8 cellular contexts compared by ENCODE assay signal in the genomic region with DNA sequence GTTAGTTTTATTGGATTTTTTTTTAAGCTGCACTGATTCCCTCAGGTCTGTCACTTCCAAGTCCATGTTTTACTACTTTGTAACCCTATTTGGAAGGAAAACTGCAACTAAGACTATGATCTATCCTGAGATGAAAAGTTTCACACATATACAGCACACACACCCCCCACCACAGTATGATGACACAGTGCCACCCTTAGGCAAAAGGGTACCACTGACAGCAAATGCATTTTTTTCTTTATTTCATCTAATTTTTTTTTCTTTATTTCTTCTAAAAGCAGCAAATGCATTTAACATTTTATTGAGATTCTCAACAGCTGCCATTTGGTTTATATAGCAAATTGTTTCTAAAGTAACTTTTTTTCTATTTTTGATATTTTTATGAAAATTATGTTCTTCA. TPM values are rescaled to one million over a fixed set of nuclear protein-coding genes. Genes with fewer than 3 reads are reported as not detected.
A peak's percentile ranks its signal among the peaks of the same experiment; 100 is the strongest.
DNase-seq lines count a peak whose midpoint lies in the region; ATAC-seq lines count a peak whose summit lies in the region.

No MANE protein-coding gene starts in this region.

- DNase-seq in activated T-cell treated with anti-CD3 and anti-CD28 coated beads for 4 hours: peak; percentile 26
- no peak for DNase-seq in activated T-cell treated with anti-CD3 and anti-CD28 coated beads, Interleukin-2, amount 50 U/mL, for 48 hours
- DNase-seq in NCI-H1694 treated with DMSO at 0.1 percent for 48 hours (lab: John Stamatoyannopoulos, UW): peak; percentile 14
- peak; percentile 62 for DNase-seq in activated naive CD4-positive, alpha-beta T cell treated with anti-CD3 and anti-CD28 coated beads for 36 hours
- DNase-seq in kidney tubule cell (ENCODE audit: low spot score): peak; percentile 26
- no peak for DNase-seq in NCI-H2029 treated with DMSO at 0.1 percent for 48 hours (lab: John Stamatoyannopoulos, UW)
- no peak for DNase-seq in NCI-H187 (lab: John Stamatoyannopoulos, UW)

- H3K9me3 Mint-ChIP-seq in activated naive CD4-positive, alpha-beta T cell treated with anti-CD3 and anti-CD28 coated beads for 36 hours: no peaks in the 10 kb centered on the region

- no peaks in the 10 kb centered on the region for H3K4me1 Mint-ChIP-seq in activated naive CD4-positive, alpha-beta T cell treated with anti-CD3 and anti-CD28 coated beads for 36 hours (ENCODE audit: low read depth)

- CTCF ChIA-PET in activated naive CD4-positive, alpha-beta T cell treated with anti-CD3 and anti-CD28 coated beads for 36 hours (lab: Charles Lee): interaction anchor here (0.6 to 1.4 kb wide), 10 partner anchors 12 to 605 kb away, joined by 3 to 4 read pairs (median 3); no protein-coding TSS in a partner anchor

- no peaks in the 10 kb centered on the region for H3K27me3 Mint-ChIP-seq in activated naive CD4-positive, alpha-beta T cell treated with anti-CD3 and anti-CD28 coated beads for 36 hours (ENCODE audit: low read depth)

- ATAC-seq in GM18873 (IDR thresholded peaks at IDR 0.05; ENCODE audit: low FRiP score, unreplicated experiment): no peak

- no peak overlapping the region for H3K27ac Mint-ChIP-seq in activated naive CD4-positive, alpha-beta T cell treated with anti-CD3 and anti-CD28 coated beads for 36 hours

- H3K4me3 Mint-ChIP-seq in activated naive CD4-positive, alpha-beta T cell treated with anti-CD3 and anti-CD28 coated beads for 36 hours: no peak overlapping the region

- H3K36me3 Mint-ChIP-seq in activated naive CD4-positive, alpha-beta T cell treated with anti-CD3 and anti-CD28 coated beads for 36 hours (ENCODE audit: low read depth): no peaks in the 10 kb centered on the region

- intact Hi-C loops in activated naive CD4-positive, alpha-beta T cell treated with anti-CD3 and anti-CD28 coated beads for 36 hours (cut with micrococcal nuclease): loop anchor here (1.0 to 10.0 kb wide), 3 partner anchors 53 to 522 kb away; partner anchors contain the start of gene CIB1

RNA-seq across cellular contexts. Expression of gene NGRN, which starts 21.2 kb away (rescaled TPM):
- 10 to 100 TPM; 30.7 to 31.0 TPM for total RNA-seq in activated naive CD4-positive, alpha-beta T cell treated with anti-CD3 and anti-CD28 coated beads for 36 hours

RNA-seq across cellular contexts. Expression of gene TTLL13, which starts 37.3 kb away (rescaled TPM):
- total RNA-seq in activated naive CD4-positive, alpha-beta T cell treated with anti-CD3 and anti-CD28 coated beads for 36 hours: under 1 TPM; 0.15 to 0.26 TPM

RNA-seq across cellular contexts. Expression of gene GDPGP1, which starts 52.7 kb away (rescaled TPM):
- total RNA-seq in activated naive CD4-positive, alpha-beta T cell treated with anti-CD3 and anti-CD28 coated beads for 36 hours: 1 to 10 TPM; 1.5 to 3.6 TPM

RNA-seq across cellular contexts. Expression of gene CIB1, which starts 52.9 kb away (rescaled TPM):
- total RNA-seq in activated naive CD4-positive, alpha-beta T cell treated with anti-CD3 and anti-CD28 coated beads for 36 hours: 100 to 1,000 TPM; 156 to 171 TPM

Comparison
In these comparisons a context has a peak if more than half of its experiments do, and no peak if none do; other contexts are left out.
1. DNase-seq: peak in activated T-cell treated with anti-CD3 and anti-CD28 coated beads for 4 hours (single experiment), NCI-H1694 treated with DMSO at 0.1 percent for 48 hours (single experiment), activated naive CD4-positive, alpha-beta T cell treated with anti-CD3 and anti-CD28 coated beads for 36 hours (single experiment) and kidney tubule cell (single experiment); none in activated T-cell treated with anti-CD3 and anti-CD28 coated beads, Interleukin-2, amount 50 U/mL, for 48 hours (0 of 2), NCI-H2029 treated with DMSO at 0.1 percent for 48 hours (single experiment) and NCI-H187 (0 of 2).